Comparison of ENCODE assay signal across 12 cellular contexts in the genomic region with DNA sequence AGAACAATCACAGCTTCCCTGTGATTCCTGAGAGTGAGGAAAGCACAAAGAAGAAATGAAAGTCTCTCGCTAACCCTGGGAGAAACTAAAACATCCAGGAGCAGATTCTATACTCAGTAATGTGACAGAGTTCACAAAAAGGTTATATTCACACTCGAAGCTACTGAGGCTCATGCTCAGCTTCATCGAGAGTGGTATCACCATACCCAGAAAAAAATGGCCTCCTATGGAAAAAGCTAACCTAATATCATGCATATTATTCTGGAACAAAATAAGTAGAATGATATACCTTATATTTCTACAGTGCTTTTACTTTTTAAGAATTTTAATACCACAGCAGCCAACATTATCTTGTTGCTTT. TPM values are rescaled to one million over a fixed set of nuclear protein-coding genes. Genes with fewer than 3 reads are reported as not detected.
A peak's percentile ranks its signal among the peaks of the same experiment; 100 is the strongest.
DNase-seq lines count a peak whose midpoint lies in the region; ATAC-seq and TF ChIP-seq lines count a peak whose summit lies in the region.
"Had no signal": no experiment of that assay in that cellular context is flagged by ENCODE, and none has a peak within 500 bp of the region (broad histone marks: within the 10 kb centered on the region; RNA-seq: fewer than 3 reads in every experiment).

No MANE protein-coding gene starts in this region.

- no peak for TF ChIP-seq CTCF in GM23338 (conservative IDR thresholded peaks at IDR 0.05; ENCODE audit: low read depth in 2 of 2)

- H3K4me1 ChIP-seq in CD4-positive, CD25-positive, alpha-beta regulatory T cell (ENCODE audit: control insufficient read depth, insufficient read depth, low read length, poor library complexity, severe bottlenecking) = peaks cover 33% of the 10 kb centered on the region
- H3K4me1 ChIP-seq in GM23338 (ENCODE audit: insufficient read depth) (no peaks in the 10 kb centered on the region), muscle layer of duodenum (ENCODE audit: control insufficient read depth in 1 of 2, insufficient read depth in 2 of 2, low read length in 2 of 2) (no peaks in the 10 kb centered on the region)

- peak overlapping the region; percentile 60 for H3K27ac ChIP-seq in CD4-positive, CD25-positive, alpha-beta regulatory T cell (ENCODE audit: insufficient read depth, low read length, poor library complexity, severe bottlenecking)
- H3K27ac ChIP-seq in GM23338 (ENCODE audit: low read depth) (no peak overlapping the region; the same call in 1 of the 2 replicates), muscle layer of duodenum (ENCODE audit: low read length) (peak overlapping the region; percentile 21)

- no peaks in the 10 kb centered on the region for H3K27me3 ChIP-seq in CD4-positive, CD25-positive, alpha-beta regulatory T cell (ENCODE audit: control insufficient read depth, insufficient read depth, low read length)
- H3K27me3 ChIP-seq in GM23338 (ENCODE audit: insufficient read depth) = 0 out of 2 replicates have a peak, but pooled peaks cover 3% of the 10 kb centered on the region
- no peaks in the 10 kb centered on the region for H3K27me3 ChIP-seq in muscle layer of duodenum (ENCODE audit: low read depth, low read length)

- no peak for DNase-seq in CD4-positive, CD25-positive, alpha-beta regulatory T cell
- DNase-seq in GM23338 (ENCODE audit: low spot score) = no peak
- DNase-seq in activated naive CD8-positive, alpha-beta T cell treated with anti-CD3 and anti-CD28 coated beads, Interleukin-2, amount 10 ng/mL, durations not matched to agents 7 days and 5 days = no peak
- DNase-seq in putamen (ENCODE audit: low spot score) = no peak
- DNase-seq in NCI-H748 treated with DMSO at 0.1 percent for 48 hours (lab: John Stamatoyannopoulos, UW) = no peak
- DNase-seq: caudate nucleus, NCI-H69, retina had no signal

- H2AFZ ChIP-seq in GM23338 = 0 out of 2 replicates have a peak overlapping the region, but pooled peaks have one; percentile 39

- H3K36me3 ChIP-seq in CD4-positive, CD25-positive, alpha-beta regulatory T cell (ENCODE audit: control insufficient read depth, insufficient read depth, low read length) = no peaks in the 10 kb centered on the region
- H3K36me3 ChIP-seq in GM23338 (ENCODE audit: insufficient read depth) = no peaks in the 10 kb centered on the region
- no peaks in the 10 kb centered on the region for H3K36me3 ChIP-seq in muscle layer of duodenum (ENCODE audit: control insufficient read depth in 1 of 2, insufficient read depth in 2 of 2, low read length in 2 of 2)

- H3K79me2 ChIP-seq in GM23338 (replicated peaks; ENCODE audit: insufficient read depth) = no peaks in the 10 kb centered on the region

- no peak overlapping the region for H3K4me2 ChIP-seq in GM23338

- H3K4me3 ChIP-seq in CD4-positive, CD25-positive, alpha-beta regulatory T cell (ENCODE audit: low read depth, low read length) = peak overlapping the region; percentile 60
- H3K4me3 ChIP-seq in GM23338 (no peak overlapping the region), muscle layer of duodenum (ENCODE audit: low read depth in 1 of 2, low read length in 2 of 2) (no peak overlapping the region)

- H3K27me3 Mint-ChIP-seq in CD4-positive, CD25-positive, alpha-beta regulatory T cell = no peaks in the 10 kb centered on the region
- peaks cover 17% of the 10 kb centered on the region for H3K27me3 Mint-ChIP-seq in GM23338 (ENCODE audit: insufficient read depth, low read depth, poor library complexity)
- no peaks in the 10 kb centered on the region for H3K27me3 Mint-ChIP-seq in activated naive CD8-positive, alpha-beta T cell treated with anti-CD3 and anti-CD28 coated beads, Interleukin-2, amount 10 ng/mL, durations not matched to agents 7 days and 5 days

- H3K36me3 Mint-ChIP-seq in CD4-positive, CD25-positive, alpha-beta regulatory T cell = no peaks in the 10 kb centered on the region
- H3K36me3 Mint-ChIP-seq in GM23338 (ENCODE audit: low read depth) = peaks cover 10% of the 10 kb centered on the region; the same call in 2 of the 3 replicates
- H3K36me3 Mint-ChIP-seq in activated naive CD8-positive, alpha-beta T cell treated with anti-CD3 and anti-CD28 coated beads, Interleukin-2, amount 10 ng/mL, durations not matched to agents 7 days and 5 days = peaks cover 2% of the 10 kb centered on the region

- POLR2A ChIA-PET in activated naive CD8-positive, alpha-beta T cell treated with anti-CD3 and anti-CD28 coated beads, Interleukin-2, amount 10 ng/mL, durations not matched to agents 7 days and 5 days (lab: Charles Lee) = interaction anchor here (1.7 to 5.6 kb wide), 2 partner anchors 12 to 24 kb away, joined by 5 to 47 read pairs; a partner anchor contains a TSS

- peak overlapping the region; percentile 64 to 86 (median 70) for H3K4me3 Mint-ChIP-seq in CD4-positive, CD25-positive, alpha-beta regulatory T cell
- H3K4me3 Mint-ChIP-seq in GM23338 = no peak overlapping the region
- peak overlapping the region; percentile 48 for H3K4me3 Mint-ChIP-seq in activated naive CD8-positive, alpha-beta T cell treated with anti-CD3 and anti-CD28 coated beads, Interleukin-2, amount 10 ng/mL, durations not matched to agents 7 days and 5 days
- H3K4me3 Mint-ChIP-seq: B cell had no signal

- ATAC-seq in CD4-positive, CD25-positive, alpha-beta regulatory T cell (ENCODE audit: low read depth in 2 of 2) = peak; percentile 14 to 36
- ATAC-seq in GM23338 (no peak), HG03135 (IDR thresholded peaks at IDR 0.05; ENCODE audit: unreplicated experiment) (no peak), GM19467 (IDR thresholded peaks at IDR 0.05; ENCODE audit: unreplicated experiment) (no peak)
- ATAC-seq in activated naive CD8-positive, alpha-beta T cell treated with anti-CD3 and anti-CD28 coated beads, Interleukin-2, amount 10 ng/mL, durations not matched to agents 7 days and 5 days (ENCODE audit: low read depth) = peak; percentile 59

- H3K27ac Mint-ChIP-seq in CD4-positive, CD25-positive, alpha-beta regulatory T cell = peak overlapping the region; percentile 83 to 94 (median 91)
- peak overlapping the region; percentile 91; the same call in 1 of the 2 replicates for H3K27ac Mint-ChIP-seq in GM23338
- H3K27ac Mint-ChIP-seq in activated naive CD8-positive, alpha-beta T cell treated with anti-CD3 and anti-CD28 coated beads, Interleukin-2, amount 10 ng/mL, durations not matched to agents 7 days and 5 days = peak overlapping the region; percentile 78
- H3K27ac Mint-ChIP-seq: B cell had no signal

- no peaks in the 10 kb centered on the region for H4K20me1 ChIP-seq in GM23338 (replicated peaks; ENCODE audit: insufficient read depth)

- H3K9me3 ChIP-seq in CD4-positive, CD25-positive, alpha-beta regulatory T cell (ENCODE audit: control insufficient read depth in 2 of 2, low read length in 2 of 2) = no peaks in the 10 kb centered on the region
- no peaks in the 10 kb centered on the region for H3K9me3 ChIP-seq in muscle layer of duodenum (ENCODE audit: control insufficient read depth in 1 of 2, low read length in 2 of 2)

- H3K9me3 Mint-ChIP-seq in CD4-positive, CD25-positive, alpha-beta regulatory T cell = peaks cover 0 to 2% (median 0%) of the 10 kb centered on the region in 7 donors
- peaks cover 22% of the 10 kb centered on the region for H3K9me3 Mint-ChIP-seq in GM23338
- no peaks in the 10 kb centered on the region for H3K9me3 Mint-ChIP-seq in activated naive CD8-positive, alpha-beta T cell treated with anti-CD3 and anti-CD28 coated beads, Interleukin-2, amount 10 ng/mL, durations not matched to agents 7 days and 5 days

- H3K4me1 Mint-ChIP-seq in CD4-positive, CD25-positive, alpha-beta regulatory T cell = peaks cover 6 to 55% (median 21%) of the 10 kb centered on the region in 4 donors
- peaks cover 18% of the 10 kb centered on the region for H3K4me1 Mint-ChIP-seq in GM23338
- peaks cover 23% of the 10 kb centered on the region for H3K4me1 Mint-ChIP-seq in activated naive CD8-positive, alpha-beta T cell treated with anti-CD3 and anti-CD28 coated beads, Interleukin-2, amount 10 ng/mL, durations not matched to agents 7 days and 5 days
- H3K4me1 Mint-ChIP-seq: B cell had no signal

- H3F3A ChIP-seq in GM23338 (replicated peaks; ENCODE audit: low read depth) = no peaks in the 10 kb centered on the region

- H3K9me2 ChIP-seq in GM23338 (ENCODE audit: insufficient read depth) = no peaks in the 10 kb centered on the region

TF ChIP-seq in GM23338, 12 proteins besides CTCF, POLR2A, EP300 and RAD21 (continues in another document):
- TF ChIP-seq ZNF114 (CRISPR knock-in tag; IDR thresholded peaks at IDR 0.05) = no peak
- TF ChIP-seq STAT1 (IDR thresholded peaks at IDR 0.05; ENCODE audit: unreplicated experiment) = no peak

RNA-seq across cellular contexts. Expression of a gene that starts 13.5 kb away (rescaled TPM):
- total RNA-seq in CD4-positive, CD25-positive, alpha-beta regulatory T cell = 32.5 TPM
- polyA plus RNA-seq in CD4-positive, CD25-positive, alpha-beta regulatory T cell = 10 to 100 TPM; 23.0 to 46.4 (median 36.1) TPM
- 22.4 and 27.2 TPM in 2 replicates for total RNA-seq in GM23338 (2014; rRNA removed; shearing (Covaris generic))
- 12.9 and 15.2 TPM in 2 replicates for polyA plus RNA-seq in GM23338 (2016; fragmentation: Nextera tagmentation; extraction: Ambion mirVana)
- 10 to 100 TPM; 38.8 to 39.8 TPM for total RNA-seq in activated naive CD8-positive, alpha-beta T cell treated with anti-CD3 and anti-CD28 coated beads, Interleukin-2, amount 10 ng/mL, durations not matched to agents 7 days and 5 days

Comparison
In these comparisons a context has a peak if more than half of its experiments do, and no peak if none do; other contexts are left out.
1. ATAC-seq: peak in CD4-positive, CD25-positive, alpha-beta regulatory T cell (2 of 2) and activated naive CD8-positive, alpha-beta T cell treated with anti-CD3 and anti-CD28 coated beads, Interleukin-2, amount 10 ng/mL, durations not matched to agents 7 days and 5 days (single experiment); none in GM23338 (single experiment), HG03135 (single experiment) and GM19467 (single experiment).
2. Peak in every context shown above with its lines, with median percentiles within 50 percentile points of each other: H3K27ac Mint-ChIP-seq.